ENCODE assay signal across 17 cellular contexts in the genomic region with DNA sequence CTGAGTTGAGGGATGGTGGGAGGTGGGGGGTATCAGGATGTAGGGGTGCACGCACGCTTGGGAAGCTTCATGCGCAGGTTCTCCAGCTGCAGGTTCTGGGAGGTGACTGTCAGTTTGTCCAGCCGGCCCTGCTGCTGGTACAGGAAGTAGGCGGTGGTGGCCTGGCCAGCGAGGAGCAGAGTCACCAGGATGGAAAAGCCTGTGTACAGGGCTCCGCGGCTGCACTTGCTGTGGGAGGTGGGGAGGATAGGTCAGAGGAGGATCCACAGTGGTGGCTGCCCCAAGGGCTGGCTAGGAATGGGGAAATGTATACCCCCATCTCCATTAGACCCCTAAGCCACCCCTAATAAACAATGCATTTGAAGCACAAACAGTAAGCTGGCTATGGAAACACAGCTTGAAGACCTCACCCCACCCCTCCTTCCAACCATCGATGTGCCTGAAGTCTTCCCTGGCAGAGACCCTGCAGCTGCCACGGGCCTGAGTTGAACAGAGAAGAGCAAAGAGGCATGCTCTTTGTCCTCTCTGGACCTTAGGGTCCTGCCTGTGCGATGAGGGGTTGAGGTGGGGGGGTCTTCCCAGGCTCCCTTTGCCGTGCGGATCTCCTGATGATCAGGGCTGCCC. TPM values are rescaled to one million over a fixed set of nuclear protein-coding genes. Genes with fewer than 3 reads are reported as not detected.
DNase-seq lines count a peak whose midpoint lies in the region; ATAC-seq and TF ChIP-seq lines count a peak whose summit lies in the region.
"Had no signal": no experiment of that assay in that cellular context is flagged by ENCODE, and none has a peak within 500 bp of the region (broad histone marks: within the 10 kb centered on the region; RNA-seq: fewer than 3 reads in every experiment).

No MANE protein-coding gene starts in this region.

- no peak for DNase-seq in activated CD8-positive, alpha-beta memory T cell treated with anti-CD3 and anti-CD28 coated beads, Interleukin-2, amount 10 ng/mL, durations not matched to agents 7 days and 5 days
- DNase-seq in activated CD8-positive, alpha-beta memory T cell treated with anti-CD3 and anti-CD28 coated beads, Interleukin-2, amount 50 U/mL, for 48 hours: no peak
- no peak for DNase-seq in colonic mucosa
- no peak for DNase-seq in NCI-H2171 (lab: John Stamatoyannopoulos, UW)
- no peak for DNase-seq in HuH-7 (ENCODE audit: low spot score)
- DNase-seq: activated CD4-positive, alpha-beta T cell treated with anti-CD3 and anti-CD28 coated beads, Interleukin-2, amount 50 U/mL, for 4 hours; cerebellar nuclear complex; foreskin keratinocyte; NCI-H774; stimulated activated naive CD4-positive, alpha-beta T cell had no signal

- H3K9ac ChIP-seq in colonic mucosa (ENCODE audit: low read depth in 2 of 2, low read length in 2 of 2): no peak overlapping the region

- ATAC-seq in activated CD8-positive, alpha-beta memory T cell treated with anti-CD3 and anti-CD28 coated beads, Interleukin-2, amount 10 ng/mL, durations not matched to agents 7 days and 5 days: no peak
- ATAC-seq in stimulated activated memory B cell treated with anti-CD40 and anti-IgM and Interleukin-4, amounts not matched to agents 10 μg/mL and 1 μg/mL and 100 μg/mL, for 72 hours: no peak
- no peak for ATAC-seq in GM18517 (IDR thresholded peaks at IDR 0.05; ENCODE audit: unreplicated experiment)
- ATAC-seq: activated T-helper 17 cell treated with anti-CD3 and anti-CD28 coated beads, Interleukin-2, amount 50 U/mL, for 72 hours; foreskin keratinocyte had no signal

- no peak overlapping the region for H3K4me3 Mint-ChIP-seq in activated CD8-positive, alpha-beta memory T cell treated with anti-CD3 and anti-CD28 coated beads, Interleukin-2, amount 10 ng/mL, durations not matched to agents 7 days and 5 days
- H3K4me3 Mint-ChIP-seq in stimulated activated memory B cell treated with anti-CD40 and anti-IgM and Interleukin-4, amounts not matched to agents 10 μg/mL and 1 μg/mL and 100 μg/mL, for 72 hours: peak overlapping the region; percentile 90
- H3K4me3 Mint-ChIP-seq: activated T-helper 17 cell treated with anti-CD3 and anti-CD28 coated beads, Interleukin-2, amount 50 U/mL, for 72 hours; nephron; type B pancreatic cell had no signal

- H3K9me3 ChIP-seq in colonic mucosa: no peaks in the 10 kb centered on the region

- peaks cover 26% of the 10 kb centered on the region for H3K4me1 Mint-ChIP-seq in activated CD8-positive, alpha-beta memory T cell treated with anti-CD3 and anti-CD28 coated beads, Interleukin-2, amount 10 ng/mL, durations not matched to agents 7 days and 5 days
- H3K4me1 Mint-ChIP-seq in stimulated activated memory B cell treated with anti-CD40 and anti-IgM and Interleukin-4, amounts not matched to agents 10 μg/mL and 1 μg/mL and 100 μg/mL, for 72 hours: peaks cover 52% of the 10 kb centered on the region

- H3K27ac ChIP-seq in colonic mucosa: peak overlapping the region; percentile 12
- H3K27ac ChIP-seq: foreskin keratinocyte had no signal

- H3K27me3 ChIP-seq in colonic mucosa: no peaks in the 10 kb centered on the region
- H3K27me3 ChIP-seq: foreskin keratinocyte had no signal

- TF ChIP-seq CTCF in colonic mucosa (IDR thresholded peaks at IDR 0.05): no peak

- peak overlapping the region; percentile 99 for H3K27ac Mint-ChIP-seq in activated CD8-positive, alpha-beta memory T cell treated with anti-CD3 and anti-CD28 coated beads, Interleukin-2, amount 10 ng/mL, durations not matched to agents 7 days and 5 days
- H3K27ac Mint-ChIP-seq in stimulated activated memory B cell treated with anti-CD40 and anti-IgM and Interleukin-4, amounts not matched to agents 10 μg/mL and 1 μg/mL and 100 μg/mL, for 72 hours: peak overlapping the region; percentile 100
- H3K27ac Mint-ChIP-seq: nephron, type B pancreatic cell had no signal

- intact Hi-C loops in colonic mucosa (cut with DNase I): no loop called here

- H3K36me3 ChIP-seq in colonic mucosa: peaks cover 8% of the 10 kb centered on the region

- TF ChIP-seq POLR2A in GM19193 (IDR thresholded peaks at IDR 0.05; ENCODE audit: extremely low read depth, insufficient read depth, insufficient read length): peak; percentile 72

- CTCF ChIA-PET in activated CD8-positive, alpha-beta memory T cell treated with anti-CD3 and anti-CD28 coated beads, Interleukin-2, amount 10 ng/mL, durations not matched to agents 7 days and 5 days (lab: Charles Lee): interaction anchor here (1.0 to 1.7 kb wide), 2 partner anchors 9 to 31 kb away, joined by 3 read pairs; no protein-coding TSS in a partner anchor

- no peaks in the 10 kb centered on the region for H3K9me3 Mint-ChIP-seq in activated CD8-positive, alpha-beta memory T cell treated with anti-CD3 and anti-CD28 coated beads, Interleukin-2, amount 10 ng/mL, durations not matched to agents 7 days and 5 days (ENCODE audit: low read depth)
- H3K9me3 Mint-ChIP-seq in stimulated activated memory B cell treated with anti-CD40 and anti-IgM and Interleukin-4, amounts not matched to agents 10 μg/mL and 1 μg/mL and 100 μg/mL, for 72 hours: no peaks in the 10 kb centered on the region
- H3K9me3 Mint-ChIP-seq: activated T-helper 17 cell treated with anti-CD3 and anti-CD28 coated beads, Interleukin-2, amount 50 U/mL, for 72 hours; nephron; type B pancreatic cell had no signal

- H3K4me3 ChIP-seq in colonic mucosa: no peak overlapping the region

- peaks cover 63% of the 10 kb centered on the region for H3K36me3 Mint-ChIP-seq in activated CD8-positive, alpha-beta memory T cell treated with anti-CD3 and anti-CD28 coated beads, Interleukin-2, amount 10 ng/mL, durations not matched to agents 7 days and 5 days
- H3K36me3 Mint-ChIP-seq in stimulated activated memory B cell treated with anti-CD40 and anti-IgM and Interleukin-4, amounts not matched to agents 10 μg/mL and 1 μg/mL and 100 μg/mL, for 72 hours: peaks cover 93% of the 10 kb centered on the region

- H3K4me1 ChIP-seq in colonic mucosa: no peaks in the 10 kb centered on the region
- H3K4me1 ChIP-seq: foreskin keratinocyte had no signal

- H3K27me3 Mint-ChIP-seq in activated CD8-positive, alpha-beta memory T cell treated with anti-CD3 and anti-CD28 coated beads, Interleukin-2, amount 10 ng/mL, durations not matched to agents 7 days and 5 days: no peaks in the 10 kb centered on the region
- H3K27me3 Mint-ChIP-seq in stimulated activated memory B cell treated with anti-CD40 and anti-IgM and Interleukin-4, amounts not matched to agents 10 μg/mL and 1 μg/mL and 100 μg/mL, for 72 hours: peaks cover 1% of the 10 kb centered on the region
- H3K27me3 Mint-ChIP-seq: activated T-helper 17 cell treated with anti-CD3 and anti-CD28 coated beads, Interleukin-2, amount 50 U/mL, for 72 hours; type B pancreatic cell had no signal

RNA-seq across cellular contexts. Expression of a gene that starts 5.5 kb away (rescaled TPM):
- total RNA-seq in activated CD8-positive, alpha-beta memory T cell treated with anti-CD3 and anti-CD28 coated beads, Interleukin-2, amount 10 ng/mL, durations not matched to agents 7 days and 5 days: 1,000 to 10,000 TPM; 1,513 to 1,561 TPM
- total RNA-seq in colonic mucosa: 100 to 1,000 TPM; 200 to 485 TPM
- total RNA-seq: A673 had no signal

RNA-seq across cellular contexts. Expression of a gene that starts 42.3 kb away (rescaled TPM):
- total RNA-seq in activated CD8-positive, alpha-beta memory T cell treated with anti-CD3 and anti-CD28 coated beads, Interleukin-2, amount 10 ng/mL, durations not matched to agents 7 days and 5 days: 1,000 to 10,000 TPM; 1,980 to 2,218 TPM
- 1,000 to 10,000 TPM; 1,643 to 1,700 TPM for total RNA-seq in colonic mucosa

RNA-seq across cellular contexts. Expression of a gene that starts 49.7 kb away (rescaled TPM):
- 10 to 100 TPM; 95.3 to 96.9 TPM for total RNA-seq in activated CD8-positive, alpha-beta memory T cell treated with anti-CD3 and anti-CD28 coated beads, Interleukin-2, amount 10 ng/mL, durations not matched to agents 7 days and 5 days
- 10 to 100 TPM; 17.3 to 68.5 TPM for total RNA-seq in colonic mucosa
